In the genomic region with DNA sequence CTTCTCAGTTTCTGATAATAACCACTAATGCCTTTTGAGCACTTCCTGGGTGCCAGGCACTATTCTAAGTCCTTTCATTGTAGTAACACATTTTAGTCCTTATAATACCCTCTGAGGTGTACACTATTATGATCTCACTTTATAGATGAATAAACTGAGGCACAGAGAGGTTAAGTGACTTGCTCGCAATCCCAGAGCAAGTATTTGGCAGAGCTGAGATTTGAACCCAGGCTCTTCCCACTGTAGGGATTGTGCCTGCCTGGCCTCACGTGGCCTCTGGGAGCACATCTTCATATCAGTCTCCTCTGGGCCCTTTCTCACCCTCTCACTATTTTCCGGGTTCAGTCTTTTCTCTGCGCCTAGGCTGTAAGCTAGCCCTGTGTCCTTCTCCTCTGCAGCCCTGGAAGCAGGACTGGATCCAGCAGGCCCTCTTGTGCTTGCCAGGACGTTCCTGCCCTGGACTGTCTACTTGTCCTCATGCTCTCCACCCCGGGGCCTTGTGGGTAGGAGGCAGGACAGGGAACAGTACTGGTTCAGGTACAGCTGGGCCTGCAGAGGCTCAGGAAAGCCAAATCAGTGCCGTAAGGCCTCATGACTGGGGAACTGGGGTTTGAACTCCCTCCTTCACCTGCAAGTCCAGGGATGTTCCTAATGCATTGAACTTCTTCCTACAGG, we compare ENCODE assay signal across 1 cellular context.
TF ChIP-seq lines count a peak whose summit lies in the region.

No MANE protein-coding gene starts in this region.

TF ChIP-seq in GM23338, 12 proteins besides CTCF, POLR2A, EP300 and RAD21 (continued from another document):
- TF ChIP-seq, protein P1, sequence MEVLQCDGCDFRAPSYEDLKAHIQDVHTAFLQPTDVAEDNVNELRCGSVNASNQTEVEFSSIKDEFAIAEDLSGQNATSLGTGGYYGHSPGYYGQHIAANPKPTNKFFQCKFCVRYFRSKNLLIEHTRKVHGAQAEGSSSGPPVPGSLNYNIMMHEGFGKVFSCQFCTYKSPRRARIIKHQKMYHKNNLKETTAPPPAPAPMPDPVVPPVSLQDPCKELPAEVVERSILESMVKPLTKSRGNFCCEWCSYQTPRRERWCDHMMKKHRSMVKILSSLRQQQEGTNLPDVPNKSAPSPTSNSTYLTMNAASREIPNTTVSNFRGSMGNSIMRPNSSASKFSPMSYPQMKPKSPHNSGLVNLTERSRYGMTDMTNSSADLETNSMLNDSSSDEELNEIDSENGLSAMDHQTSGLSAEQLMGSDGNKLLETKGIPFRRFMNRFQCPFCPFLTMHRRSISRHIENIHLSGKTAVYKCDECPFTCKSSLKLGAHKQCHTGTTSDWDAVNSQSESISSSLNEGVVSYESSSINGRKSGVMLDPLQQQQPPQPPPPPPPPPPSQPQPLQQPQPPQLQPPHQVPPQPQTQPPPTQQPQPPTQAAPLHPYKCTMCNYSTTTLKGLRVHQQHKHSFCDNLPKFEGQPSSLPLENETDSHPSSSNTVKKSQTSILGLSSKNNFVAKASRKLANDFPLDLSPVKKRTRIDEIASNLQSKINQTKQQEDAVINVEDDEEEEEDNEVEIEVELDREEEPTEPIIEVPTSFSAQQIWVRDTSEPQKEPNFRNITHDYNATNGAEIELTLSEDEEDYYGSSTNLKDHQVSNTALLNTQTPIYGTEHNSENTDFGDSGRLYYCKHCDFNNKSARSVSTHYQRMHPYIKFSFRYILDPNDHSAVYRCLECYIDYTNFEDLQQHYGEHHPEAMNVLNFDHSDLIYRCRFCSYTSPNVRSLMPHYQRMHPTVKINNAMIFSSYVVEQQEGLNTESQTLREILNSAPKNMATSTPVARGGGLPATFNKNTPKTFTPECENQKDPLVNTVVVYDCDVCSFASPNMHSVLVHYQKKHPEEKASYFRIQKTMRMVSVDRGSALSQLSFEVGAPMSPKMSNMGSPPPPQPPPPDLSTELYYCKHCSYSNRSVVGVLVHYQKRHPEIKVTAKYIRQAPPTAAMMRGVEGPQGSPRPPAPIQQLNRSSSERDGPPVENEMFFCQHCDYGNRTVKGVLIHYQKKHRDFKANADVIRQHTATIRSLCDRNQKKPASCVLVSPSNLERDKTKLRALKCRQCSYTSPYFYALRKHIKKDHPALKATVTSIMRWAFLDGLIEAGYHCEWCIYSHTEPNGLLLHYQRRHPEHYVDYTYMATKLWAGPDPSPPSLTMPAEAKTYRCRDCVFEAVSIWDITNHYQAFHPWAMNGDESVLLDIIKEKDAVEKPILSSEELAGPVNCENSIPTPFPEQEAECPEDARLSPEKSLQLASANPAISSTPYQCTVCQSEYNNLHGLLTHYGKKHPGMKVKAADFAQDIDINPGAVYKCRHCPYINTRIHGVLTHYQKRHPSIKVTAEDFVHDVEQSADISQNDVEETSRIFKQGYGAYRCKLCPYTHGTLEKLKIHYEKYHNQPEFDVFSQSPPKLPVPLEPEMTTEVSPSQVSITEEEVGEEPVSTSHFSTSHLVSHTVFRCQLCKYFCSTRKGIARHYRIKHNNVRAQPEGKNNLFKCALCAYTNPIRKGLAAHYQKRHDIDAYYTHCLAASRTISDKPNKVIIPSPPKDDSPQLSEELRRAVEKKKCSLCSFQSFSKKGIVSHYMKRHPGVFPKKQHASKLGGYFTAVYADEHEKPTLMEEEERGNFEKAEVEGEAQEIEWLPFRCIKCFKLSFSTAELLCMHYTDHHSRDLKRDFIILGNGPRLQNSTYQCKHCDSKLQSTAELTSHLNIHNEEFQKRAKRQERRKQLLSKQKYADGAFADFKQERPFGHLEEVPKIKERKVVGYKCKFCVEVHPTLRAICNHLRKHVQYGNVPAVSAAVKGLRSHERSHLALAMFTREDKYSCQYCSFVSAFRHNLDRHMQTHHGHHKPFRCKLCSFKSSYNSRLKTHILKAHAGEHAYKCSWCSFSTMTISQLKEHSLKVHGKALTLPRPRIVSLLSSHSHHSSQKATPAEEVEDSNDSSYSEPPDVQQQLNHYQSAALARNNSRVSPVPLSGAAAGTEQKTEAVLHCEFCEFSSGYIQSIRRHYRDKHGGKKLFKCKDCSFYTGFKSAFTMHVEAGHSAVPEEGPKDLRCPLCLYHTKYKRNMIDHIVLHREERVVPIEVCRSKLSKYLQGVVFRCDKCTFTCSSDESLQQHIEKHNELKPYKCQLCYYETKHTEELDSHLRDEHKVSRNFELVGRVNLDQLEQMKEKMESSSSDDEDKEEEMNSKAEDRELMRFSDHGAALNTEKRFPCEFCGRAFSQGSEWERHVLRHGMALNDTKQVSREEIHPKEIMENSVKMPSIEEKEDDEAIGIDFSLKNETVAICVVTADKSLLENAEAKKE (CRISPR knock-in tag; IDR thresholded peaks at IDR 0.05), result no peak
- no peak for TF ChIP-seq ZNF114 (CRISPR knock-in tag; IDR thresholded peaks at IDR 0.05)
- no peak for TF ChIP-seq JUNB (IDR thresholded peaks at IDR 0.05; ENCODE audit: unreplicated experiment)
- no peak for TF ChIP-seq EZH2 (IDR thresholded peaks at IDR 0.05; ENCODE audit: low read depth, unreplicated experiment)
- no peak for TF ChIP-seq ZNF331 (CRISPR knock-in tag; IDR thresholded peaks at IDR 0.05; ENCODE audit: low read depth)
